1 cellular context compared by ENCODE assay signal in the genomic region with DNA sequence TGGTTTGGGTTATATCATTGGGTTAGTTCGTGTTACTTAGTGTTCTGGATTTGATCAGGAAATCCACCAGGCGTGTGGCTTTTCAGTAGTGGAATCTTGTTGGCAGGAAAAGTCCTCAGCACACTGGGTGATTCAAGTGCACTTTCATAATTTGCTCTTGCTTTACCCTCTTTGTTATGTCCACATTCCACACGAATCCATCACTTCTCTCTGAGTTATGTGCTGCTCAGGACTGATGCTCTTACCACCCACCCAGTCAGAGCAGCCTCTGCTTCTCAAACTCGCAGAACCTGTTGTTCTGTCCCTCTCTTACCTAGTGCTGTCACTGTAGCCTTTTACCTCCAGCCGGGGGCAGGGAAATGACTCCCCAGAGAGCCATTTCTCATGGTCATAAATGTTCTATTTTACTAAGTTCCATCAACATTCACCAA.
TF ChIP-seq lines count a peak whose summit lies in the region.

No MANE protein-coding gene starts in this region.

TF ChIP-seq in SK-N-SH, 30 proteins besides CTCF, POLR2A, EP300 and RAD21 (continued from another document):
- TF ChIP-seq, protein P1, sequence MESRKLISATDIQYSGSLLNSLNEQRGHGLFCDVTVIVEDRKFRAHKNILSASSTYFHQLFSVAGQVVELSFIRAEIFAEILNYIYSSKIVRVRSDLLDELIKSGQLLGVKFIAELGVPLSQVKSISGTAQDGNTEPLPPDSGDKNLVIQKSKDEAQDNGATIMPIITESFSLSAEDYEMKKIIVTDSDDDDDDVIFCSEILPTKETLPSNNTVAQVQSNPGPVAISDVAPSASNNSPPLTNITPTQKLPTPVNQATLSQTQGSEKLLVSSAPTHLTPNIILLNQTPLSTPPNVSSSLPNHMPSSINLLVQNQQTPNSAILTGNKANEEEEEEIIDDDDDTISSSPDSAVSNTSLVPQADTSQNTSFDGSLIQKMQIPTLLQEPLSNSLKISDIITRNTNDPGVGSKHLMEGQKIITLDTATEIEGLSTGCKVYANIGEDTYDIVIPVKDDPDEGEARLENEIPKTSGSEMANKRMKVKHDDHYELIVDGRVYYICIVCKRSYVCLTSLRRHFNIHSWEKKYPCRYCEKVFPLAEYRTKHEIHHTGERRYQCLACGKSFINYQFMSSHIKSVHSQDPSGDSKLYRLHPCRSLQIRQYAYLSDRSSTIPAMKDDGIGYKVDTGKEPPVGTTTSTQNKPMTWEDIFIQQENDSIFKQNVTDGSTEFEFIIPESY (IDR thresholded peaks at IDR 0.05; ENCODE audit: borderline replicate concordance, low read depth) = no peak
- TF ChIP-seq MXI1 (IDR thresholded peaks at IDR 0.05; ENCODE audit: low read depth, low read length) (no peak), RFX5 (IDR thresholded peaks at IDR 0.05; ENCODE audit: low read length) (no peak), YY1 (IDR thresholded peaks at IDR 0.05; ENCODE audit: low read depth) (no peak), CHD2 (IDR thresholded peaks at IDR 0.05; ENCODE audit: low read length, partially characterized antibody) (no peak), GABPA (IDR thresholded peaks at IDR 0.05; ENCODE audit: low read depth) (no peak), NFIC (IDR thresholded peaks at IDR 0.05; ENCODE audit: borderline replicate concordance) (peak; percentile 47; the same call in 1 of the 2 replicates), TEAD4 (IDR thresholded peaks at IDR 0.05; ENCODE audit: borderline replicate concordance, insufficient read depth) (peak; percentile 49; the same call in 1 of the 2 replicates), GATA2 (CRISPR knock-in tag; IDR thresholded peaks at IDR 0.05) (no peak), TCF12 (IDR thresholded peaks at IDR 0.05) (peak; percentile 93), POLR2AphosphoS5 (IDR thresholded peaks at IDR 0.05; ENCODE audit: low read depth, low read length) (peak; percentile 59; the same call in 1 of the 2 replicates)
- TF ChIP-seq, protein P2, sequence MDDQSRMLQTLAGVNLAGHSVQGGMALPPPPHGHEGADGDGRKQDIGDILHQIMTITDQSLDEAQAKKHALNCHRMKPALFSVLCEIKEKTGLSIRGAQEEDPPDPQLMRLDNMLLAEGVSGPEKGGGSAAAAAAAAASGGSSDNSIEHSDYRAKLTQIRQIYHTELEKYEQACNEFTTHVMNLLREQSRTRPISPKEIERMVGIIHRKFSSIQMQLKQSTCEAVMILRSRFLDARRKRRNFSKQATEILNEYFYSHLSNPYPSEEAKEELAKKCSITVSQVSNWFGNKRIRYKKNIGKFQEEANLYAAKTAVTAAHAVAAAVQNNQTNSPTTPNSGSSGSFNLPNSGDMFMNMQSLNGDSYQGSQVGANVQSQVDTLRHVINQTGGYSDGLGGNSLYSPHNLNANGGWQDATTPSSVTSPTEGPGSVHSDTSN (IDR thresholded peaks at IDR 0.05) = peak; percentile 87
- TF ChIP-seq, protein P3, sequence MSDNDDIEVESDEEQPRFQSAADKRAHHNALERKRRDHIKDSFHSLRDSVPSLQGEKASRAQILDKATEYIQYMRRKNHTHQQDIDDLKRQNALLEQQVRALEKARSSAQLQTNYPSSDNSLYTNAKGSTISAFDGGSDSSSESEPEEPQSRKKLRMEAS (IDR thresholded peaks at IDR 0.05; ENCODE audit: low read depth) = no peak
- TF ChIP-seq, protein P4, sequence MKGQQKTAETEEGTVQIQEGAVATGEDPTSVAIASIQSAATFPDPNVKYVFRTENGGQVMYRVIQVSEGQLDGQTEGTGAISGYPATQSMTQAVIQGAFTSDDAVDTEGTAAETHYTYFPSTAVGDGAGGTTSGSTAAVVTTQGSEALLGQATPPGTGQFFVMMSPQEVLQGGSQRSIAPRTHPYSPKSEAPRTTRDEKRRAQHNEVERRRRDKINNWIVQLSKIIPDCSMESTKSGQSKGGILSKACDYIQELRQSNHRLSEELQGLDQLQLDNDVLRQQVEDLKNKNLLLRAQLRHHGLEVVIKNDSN (IDR thresholded peaks at IDR 0.05; ENCODE audit: borderline replicate concordance, low read depth) = no peak
